Comparison of ENCODE assay signal across 8 cellular contexts in the genomic region with DNA sequence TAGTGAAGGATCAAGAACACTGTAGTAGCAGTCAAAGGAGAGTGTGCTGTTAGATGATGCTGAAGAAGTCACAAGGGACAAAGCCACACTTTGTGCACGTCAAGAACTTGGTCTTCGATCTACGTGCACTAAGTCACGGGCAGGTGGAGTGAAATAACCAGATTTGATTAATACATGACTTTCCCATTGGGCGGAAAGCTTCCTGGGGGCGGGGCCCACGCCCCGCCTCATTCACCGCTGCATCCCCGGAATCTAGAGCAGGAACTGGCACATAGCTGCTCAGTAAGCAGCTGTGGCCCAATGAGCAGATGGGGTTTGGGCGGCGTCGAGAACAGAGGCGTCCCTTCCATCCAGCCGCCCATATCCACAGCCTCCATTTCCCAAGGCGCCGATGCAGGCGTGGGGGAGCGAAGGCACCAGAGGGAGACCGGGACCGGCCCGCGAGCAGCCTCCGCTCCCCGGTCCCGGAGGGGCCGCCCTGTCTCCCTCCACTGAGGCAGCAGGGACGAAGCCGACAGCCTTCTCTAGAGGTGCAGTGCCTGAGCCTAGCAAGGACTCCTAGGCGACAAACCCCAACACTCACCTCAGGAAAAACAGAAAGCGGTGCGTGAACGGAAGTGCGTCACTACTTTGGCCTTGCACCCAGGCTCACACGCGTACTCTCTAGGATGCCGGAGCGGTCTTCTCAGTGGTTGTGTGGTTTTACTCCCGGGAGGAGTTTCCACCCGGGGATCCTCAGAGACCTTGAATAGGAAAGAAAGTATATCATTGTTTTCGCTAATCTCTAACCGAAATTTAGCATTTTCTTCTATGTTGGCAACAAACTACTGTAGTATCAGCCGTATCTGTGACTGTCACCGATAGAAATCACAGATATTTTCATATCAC. TPM values are rescaled to one million over a fixed set of nuclear protein-coding genes. Genes with fewer than 3 reads are reported as not detected.
A peak's percentile ranks its signal among the peaks of the same experiment; 100 is the strongest.
DNase-seq lines count a peak whose midpoint lies in the region; ATAC-seq and TF ChIP-seq lines count a peak whose summit lies in the region.

No MANE protein-coding gene starts in this region.

- H3K36me3 Mint-ChIP-seq in dendritic cell treated with granulocyte-macrophage colony-stimulating factor and Interleukin-4, amounts not matched to agents 40 ng/mL and 50 ng/mL, for 4 days (ENCODE audit: low read depth), result no peaks in the 10 kb centered on the region

- H3K36me3 ChIP-seq in BE2C, result no peaks in the 10 kb centered on the region
- H3K36me3 ChIP-seq in left lung, result no peaks in the 10 kb centered on the region

- H3K27ac Mint-ChIP-seq in dendritic cell treated with granulocyte-macrophage colony-stimulating factor and Interleukin-4, amounts not matched to agents 40 ng/mL and 50 ng/mL, for 4 days, result peak overlapping the region; percentile 87

- peak; percentile 69 for ATAC-seq in HG03457 (IDR thresholded peaks at IDR 0.05; ENCODE audit: unreplicated experiment)
- ATAC-seq in left lung, result peak; percentile 99

- peaks cover 12% of the 10 kb centered on the region for H3K9me3 Mint-ChIP-seq in dendritic cell treated with granulocyte-macrophage colony-stimulating factor and Interleukin-4, amounts not matched to agents 40 ng/mL and 50 ng/mL, for 4 days

- H3K9me3 ChIP-seq in BE2C, result no peaks in the 10 kb centered on the region
- H3K9me3 ChIP-seq in left lung, result no peaks in the 10 kb centered on the region

- DNase-seq in BE2C, result peak; percentile 80
- peak; percentile 53 for DNase-seq in GM19240 (ENCODE audit: insufficient read length, low spot score)
- peak; percentile 60 for DNase-seq in NCI-H524 treated with DMSO at 0.1 percent for 48 hours (lab: John Stamatoyannopoulos, UW)
- peak; percentile 71 for DNase-seq in activated CD4-positive, alpha-beta T cell treated with anti-CD3 and anti-CD28 coated beads, Interleukin-2, amount 50 U/mL, for 1 hour
- peak; percentile 85 to 87 for DNase-seq in left lung
- peak; percentile 70 for DNase-seq in stimulated activated CD4-positive, alpha-beta T cell treated with anti-CD3 and anti-CD28 coated beads, Interleukin-2, amount 100 ng/mL, for 4 hours (ENCODE audit: low read depth)

- H3K27me3 ChIP-seq in BE2C, result peaks cover 2% of the 10 kb centered on the region; the same call in 1 of the 2 replicates
- H3K27me3 ChIP-seq in left lung, result no peaks in the 10 kb centered on the region

- peak overlapping the region; percentile 85 for H3K4me3 Mint-ChIP-seq in dendritic cell treated with granulocyte-macrophage colony-stimulating factor and Interleukin-4, amounts not matched to agents 40 ng/mL and 50 ng/mL, for 4 days

- TF ChIP-seq CTCF in BE2C (IDR thresholded peaks at IDR 0.05; ENCODE audit: low read depth, low read length), result no peak
- TF ChIP-seq CTCF in left lung (IDR thresholded peaks at IDR 0.05), result no peak

- peak overlapping the region; percentile 94 to 96 for H3K27ac ChIP-seq in left lung

- H3K4me3 ChIP-seq in BE2C (ENCODE audit: low read depth, low read length), result peak overlapping the region; percentile 91
- H3K4me3 ChIP-seq in left lung, result peak overlapping the region; percentile 70 to 75

- intact Hi-C loops in dendritic cell treated with granulocyte-macrophage colony-stimulating factor and Interleukin-4, amounts not matched to agents 40 ng/mL and 50 ng/mL, for 4 days (cut with micrococcal nuclease), result loop anchor here (1.0 kb wide), 1 partner anchor 22 kb away; a partner anchor contains a TSS
- intact Hi-C loops in left lung (cut with DNase I), result no loop called here

- no peaks in the 10 kb centered on the region for H3K4me1 ChIP-seq in BE2C
- peaks cover 0 to 7% of the 10 kb centered on the region in 2 donors for H3K4me1 ChIP-seq in left lung

- H3K4me1 Mint-ChIP-seq in dendritic cell treated with granulocyte-macrophage colony-stimulating factor and Interleukin-4, amounts not matched to agents 40 ng/mL and 50 ng/mL, for 4 days (ENCODE audit: low read depth), result peaks cover 16% of the 10 kb centered on the region

- H3K27me3 Mint-ChIP-seq in dendritic cell treated with granulocyte-macrophage colony-stimulating factor and Interleukin-4, amounts not matched to agents 40 ng/mL and 50 ng/mL, for 4 days, result peaks cover 3% of the 10 kb centered on the region

RNA-seq across cellular contexts. Expression of a gene that starts 4.9 kb away (rescaled TPM):
- polyA plus RNA-seq in BE2C (2012; ENCODE audit: insufficient read depth, insufficient read length, low read depth), result 3.4 TPM
- total RNA-seq in left lung, result 1 to 10 TPM; 6.9 to 7.6 TPM

RNA-seq across cellular contexts. Expression of a gene that starts 22.2 kb away (rescaled TPM):
- 19.3 TPM for polyA plus RNA-seq in BE2C (2012; ENCODE audit: insufficient read depth, insufficient read length, low read depth)
- total RNA-seq in left lung, result 1 to 10 TPM; 6.8 to 7.8 TPM

RNA-seq across cellular contexts. Expression of a gene that starts 42.0 kb away (rescaled TPM):
- not detected for polyA plus RNA-seq in BE2C (2012; ENCODE audit: insufficient read depth, insufficient read length, low read depth)
- under 1 TPM; 0.12 to 0.26 TPM for total RNA-seq in left lung

RNA-seq across cellular contexts. Expression of a gene that starts 42.4 kb away (rescaled TPM):
- not detected for polyA plus RNA-seq in BE2C (2012; ENCODE audit: insufficient read depth, insufficient read length, low read depth)
- not detected for total RNA-seq in left lung

Comparison
In these comparisons a context has a peak if more than half of its experiments do, and no peak if none do; other contexts are left out.
1. Peak in every context shown above with its lines: DNase-seq, ATAC-seq, H3K4me3 ChIP-seq and H3K27ac ChIP-seq.